In the genomic region with DNA sequence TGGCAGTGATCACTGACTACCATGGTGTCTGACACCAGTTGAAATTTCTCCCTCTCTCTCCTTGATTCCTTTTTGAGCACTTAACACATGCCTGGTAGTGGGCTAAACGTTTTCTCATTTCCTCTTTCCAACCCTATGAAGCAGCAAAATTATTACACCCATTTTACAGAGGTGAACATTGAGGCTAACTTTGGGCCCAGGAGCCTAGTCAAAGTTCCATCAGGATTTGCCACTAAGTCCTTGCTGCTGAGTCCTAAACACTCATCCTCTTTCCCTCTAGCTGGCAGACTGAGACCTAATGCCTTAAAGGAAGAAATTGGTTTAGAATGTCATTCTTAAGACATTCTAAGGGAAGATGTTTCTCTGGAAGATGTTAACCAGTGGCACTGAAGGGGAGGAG, we compare ENCODE assay signal across 30 cellular contexts.
"Had no signal": no experiment of that assay in that cellular context is flagged by ENCODE, and none has a peak within 500 bp of the region (broad histone marks: within the 10 kb centered on the region; RNA-seq: fewer than 3 reads in every experiment).

No MANE protein-coding gene starts in this region.

- ATAC-seq: activated CD8-positive, alpha-beta T cell treated with anti-CD3 and anti-CD28 coated beads for 36 hours had no signal

- H3K9me3 Mint-ChIP-seq: activated CD8-positive, alpha-beta T cell treated with anti-CD3 and anti-CD28 coated beads for 36 hours; activated naive CD8-positive, alpha-beta T cell treated with anti-CD3 and anti-CD28 coated beads, Interleukin-2, amount 10 ng/mL, durations not matched to agents 7 days and 5 days; activated T-cell treated with anti-CD3 and anti-CD28 coated beads, Interleukin-2, amount 50 U/mL, for 24 hours; activated T-helper 2 cell treated with anti-CD3 and anti-CD28 coated beads, Interferon-gamma antibody, Interleukin-2, Interleukin-4, amounts not matched to agents 10 μg/mL and 5 μg/mL and 100 μg/mL, durations not matched to agents 14 hours and 24 hours and 36 hours had no signal

- H3K4me1 Mint-ChIP-seq: activated naive CD4-positive, alpha-beta T cell treated with anti-CD3 and anti-CD28 coated beads, Interleukin-2, amount 50 U/mL, for 24 hours; activated naive CD8-positive, alpha-beta T cell treated with anti-CD3 and anti-CD28 coated beads, Interleukin-2, amount 10 ng/mL, durations not matched to agents 7 days and 5 days had no signal

- H3K27ac Mint-ChIP-seq: activated CD8-positive, alpha-beta T cell treated with anti-CD3 and anti-CD28 coated beads for 36 hours; activated naive CD4-positive, alpha-beta T cell treated with anti-CD3 and anti-CD28 coated beads, Interleukin-2, amount 50 U/mL, for 24 hours; activated naive CD8-positive, alpha-beta T cell treated with anti-CD3 and anti-CD28 coated beads, Interleukin-2, amount 10 ng/mL, durations not matched to agents 7 days and 5 days; activated T-cell treated with anti-CD3 and anti-CD28 coated beads, Interleukin-2, amount 50 U/mL, for 24 hours; activated T-helper 2 cell treated with anti-CD3 and anti-CD28 coated beads, Interferon-gamma antibody, Interleukin-2, Interleukin-4, amounts not matched to agents 10 μg/mL and 5 μg/mL and 100 μg/mL, durations not matched to agents 14 hours and 24 hours and 36 hours had no signal

- H3K27me3 ChIP-seq: ascending aorta, cardiac muscle cell had no signal

- H3K36me3 Mint-ChIP-seq: activated naive CD8-positive, alpha-beta T cell treated with anti-CD3 and anti-CD28 coated beads, Interleukin-2, amount 10 ng/mL, durations not matched to agents 7 days and 5 days had no signal

- DNase-seq: activated CD4-positive, alpha-beta T cell treated with anti-CD3 and anti-CD28 coated beads for 1 hour; activated CD4-positive, alpha-beta T cell treated with anti-CD3 and anti-CD28 coated beads for 48 hours; activated CD4-positive, CD25-positive, alpha-beta regulatory T cell; activated CD8-positive, alpha-beta T cell treated with anti-CD3 and anti-CD28 coated beads for 36 hours; activated gamma-delta T cell; activated naive CD4-positive, alpha-beta T cell treated with Interleukin-2 at 50 U/mL for 16 hours; activated naive CD8-positive, alpha-beta T cell treated with anti-CD3 and anti-CD28 coated beads, Interleukin-2, amount 10 ng/mL, durations not matched to agents 7 days and 5 days; activated T-cell treated with anti-CD3 and anti-CD28 coated beads, Interleukin-2, amount 50 U/mL, for 24 hours; amygdala; MM.1S; NCI-H1048; NCI-H1105 treated with DMSO at 0.1 percent for 48 hours; NCI-H1436; NCI-H1694; NCI-H1930; NCI-H2081 treated with DMSO at 0.1 percent for 48 hours; NCI-H345; NCI-H524 treated with DMSO at 0.1 percent for 48 hours; PC-9; Right ventricle myocardium superior; SW 1271; T-helper 1 cell; T-helper 2 cell; T-helper 9 cell had no signal

- H3K4me1 ChIP-seq: ascending aorta had no signal

- H3K9me3 ChIP-seq: ascending aorta had no signal

- H3K4me3 ChIP-seq: ascending aorta, cardiac muscle cell, PC-9 had no signal

- H3K4me3 Mint-ChIP-seq: activated CD8-positive, alpha-beta T cell treated with anti-CD3 and anti-CD28 coated beads for 36 hours; activated naive CD4-positive, alpha-beta T cell treated with anti-CD3 and anti-CD28 coated beads, Interleukin-2, amount 50 U/mL, for 24 hours; activated naive CD8-positive, alpha-beta T cell treated with anti-CD3 and anti-CD28 coated beads, Interleukin-2, amount 10 ng/mL, durations not matched to agents 7 days and 5 days; activated T-cell treated with anti-CD3 and anti-CD28 coated beads, Interleukin-2, amount 50 U/mL, for 24 hours had no signal

- H2AFZ ChIP-seq: PC-9 had no signal

- H3K4me2 ChIP-seq: KMS-11, PC-9 had no signal

- H3K27ac ChIP-seq: ascending aorta, cardiac muscle cell, KMS-11, PC-9, VCaP had no signal

- H3K36me3 ChIP-seq: ascending aorta, cardiac muscle cell had no signal

- H3K9ac ChIP-seq: KMS-11 had no signal
